ENCODE assay signal across 8 cellular contexts in the genomic region with DNA sequence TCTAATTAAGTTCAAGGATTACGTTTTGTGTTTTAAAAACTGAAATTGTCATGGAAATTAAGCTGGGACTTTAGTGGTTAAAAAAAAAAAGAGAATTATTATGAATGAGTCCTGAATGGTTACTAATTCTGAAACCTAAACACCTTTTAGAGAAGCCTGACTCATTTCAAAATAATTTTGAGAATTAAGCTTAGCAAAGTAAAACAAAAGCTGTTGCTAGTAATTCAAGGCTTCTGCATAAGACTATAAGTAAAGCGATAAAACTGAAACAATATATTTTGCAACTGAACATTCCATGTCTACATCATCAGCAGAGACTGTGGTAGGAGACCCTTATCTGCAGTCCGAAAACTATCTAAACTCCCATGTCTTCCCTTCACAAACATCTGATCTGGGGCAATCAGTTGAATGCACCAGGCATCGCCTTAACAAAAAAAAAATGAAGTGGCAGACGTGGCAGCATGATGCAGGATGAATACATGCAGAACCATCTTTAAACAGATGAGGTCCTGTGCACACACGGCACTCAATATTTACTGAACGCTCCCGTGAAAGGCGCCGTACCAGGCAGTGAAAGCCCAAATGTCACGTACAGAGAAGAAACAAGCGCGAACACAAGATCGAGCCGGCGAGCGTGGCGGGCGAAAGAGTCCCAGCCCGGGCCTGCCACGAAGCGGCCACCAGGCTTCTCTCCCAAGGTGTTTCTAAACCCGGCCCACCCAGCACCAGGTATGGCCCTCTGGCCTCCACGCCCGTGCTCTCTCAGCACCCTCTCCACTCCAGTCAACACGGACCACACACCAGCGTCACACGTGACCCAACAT.
DNase-seq lines count a peak whose midpoint lies in the region; ATAC-seq, FAIRE-seq and TF ChIP-seq lines count a peak whose summit lies in the region.

No MANE protein-coding gene starts in this region.

- H3K36me3 ChIP-seq in cardiac muscle cell, result no peaks in the 10 kb centered on the region
- H3K36me3 ChIP-seq in A673 (ENCODE audit: insufficient read depth, low read length, poor library complexity, severe bottlenecking), result no peaks in the 10 kb centered on the region

- H3K4me1 ChIP-seq in cardiac muscle cell (ENCODE audit: low read depth) (peaks cover 48% of the 10 kb centered on the region), A673 (ENCODE audit: insufficient read depth, low read length, poor library complexity, severe bottlenecking) (peaks cover 17% of the 10 kb centered on the region)

- no peak for DNase-seq in CD14-positive monocyte (ENCODE audit: low spot score)
- DNase-seq in T-helper 2 cell treated with Interferon-gamma antibody and Interleukin-4, amounts not matched to agents 5 μg/mL and 100 μg/mL, for 36 hours (ENCODE audit: low spot score), result no peak
- DNase-seq in cardiac muscle cell (ENCODE audit: low read depth in 1 of 2, low spot score in 1 of 2), result peak in 1 of 2 donors; percentile 90
- DNase-seq in GM12892 (ENCODE audit: insufficient read length), result no peak
- no peak for DNase-seq in NK-92 (lab: John Stamatoyannopoulos, UW; ENCODE audit: unreplicated experiment)
- no peak for DNase-seq in A673 (ENCODE audit: low spot score)

- peak overlapping the region in 6 of 7 donors; percentile 19 to 81 (median 77) for H3K27ac Mint-ChIP-seq in CD14-positive monocyte
- peak overlapping the region; percentile 73 for H3K27ac Mint-ChIP-seq in T-helper 2 cell treated with Interferon-gamma antibody and Interleukin-4, amounts not matched to agents 5 μg/mL and 100 μg/mL, for 36 hours
- peak overlapping the region; percentile 77 for H3K27ac Mint-ChIP-seq in stimulated activated memory B cell treated with anti-CD40 and anti-IgM and Interleukin-4, amounts not matched to agents 10 μg/mL and 1 μg/mL and 100 μg/mL, for 72 hours

- TF ChIP-seq CTCF in CD14-positive monocyte (IDR thresholded peaks at IDR 0.05) (no peak), cardiac muscle cell (IDR thresholded peaks at IDR 0.05; ENCODE audit: low read depth, low read length) (peak; percentile 5), A673 (conservative IDR thresholded peaks at IDR 0.05; ENCODE audit: low read depth, low read length) (no peak)

- intact Hi-C loops in CD14-positive monocyte (cut with micrococcal nuclease), result loop anchor here (5.0 to 10.0 kb wide), 2 partner anchors 64 to 66 kb away; no protein-coding TSS in a partner anchor
- intact Hi-C loops in A673 (cut with micrococcal nuclease; ENCODE audit: unreplicated experiment), result no loop called here

- H3K9me3 ChIP-seq in cardiac muscle cell (ENCODE audit: low read depth) (no peaks in the 10 kb centered on the region), A673 (ENCODE audit: low read depth, low read length, poor library complexity, severe bottlenecking) (no peaks in the 10 kb centered on the region)

- peaks cover 58% of the 10 kb centered on the region for H3K4me1 Mint-ChIP-seq in CD14-positive monocyte
- peaks cover 66% of the 10 kb centered on the region for H3K4me1 Mint-ChIP-seq in T-helper 2 cell treated with Interferon-gamma antibody and Interleukin-4, amounts not matched to agents 5 μg/mL and 100 μg/mL, for 36 hours (ENCODE audit: low read depth)
- H3K4me1 Mint-ChIP-seq in stimulated activated memory B cell treated with anti-CD40 and anti-IgM and Interleukin-4, amounts not matched to agents 10 μg/mL and 1 μg/mL and 100 μg/mL, for 72 hours, result peaks cover 66% of the 10 kb centered on the region

- CTCF ChIA-PET in A673 (lab: Charles Lee), result no interaction called here

- FAIRE-seq in GM12892 (lab: Jason Lieb, UNC), result no peak

- peak overlapping the region; percentile 81 for H3K27ac ChIP-seq in cardiac muscle cell
- no peak overlapping the region for H3K27ac ChIP-seq in A673 (ENCODE audit: low read depth, low read length, poor library complexity, severe bottlenecking)

- TF ChIP-seq POLR2A in GM12892 (IDR thresholded peaks at IDR 0.05; ENCODE audit: low read depth, low read length), result no peak

- POLR2A ChIA-PET in A673 (lab: Charles Lee; ENCODE audit: low non-redundant PET), result no interaction called here

- H3K4me3 Mint-ChIP-seq in CD14-positive monocyte, result no peak overlapping the region
- peak overlapping the region; percentile 59 for H3K4me3 Mint-ChIP-seq in T-helper 2 cell treated with Interferon-gamma antibody and Interleukin-4, amounts not matched to agents 5 μg/mL and 100 μg/mL, for 36 hours
- peak overlapping the region; percentile 54 for H3K4me3 Mint-ChIP-seq in stimulated activated memory B cell treated with anti-CD40 and anti-IgM and Interleukin-4, amounts not matched to agents 10 μg/mL and 1 μg/mL and 100 μg/mL, for 72 hours

- no peaks in the 10 kb centered on the region for H3K9me3 Mint-ChIP-seq in CD14-positive monocyte
- H3K9me3 Mint-ChIP-seq in T-helper 2 cell treated with Interferon-gamma antibody and Interleukin-4, amounts not matched to agents 5 μg/mL and 100 μg/mL, for 36 hours, result no peaks in the 10 kb centered on the region
- no peaks in the 10 kb centered on the region for H3K9me3 Mint-ChIP-seq in stimulated activated memory B cell treated with anti-CD40 and anti-IgM and Interleukin-4, amounts not matched to agents 10 μg/mL and 1 μg/mL and 100 μg/mL, for 72 hours

- ATAC-seq in GM21619 (IDR thresholded peaks at IDR 0.05; ENCODE audit: unreplicated experiment), result peak; percentile 60
- ATAC-seq in stimulated activated memory B cell treated with anti-CD40 and anti-IgM and Interleukin-4, amounts not matched to agents 10 μg/mL and 1 μg/mL and 100 μg/mL, for 72 hours, result peak; percentile 65

- H3K4me3 ChIP-seq in cardiac muscle cell (no peak overlapping the region), A673 (ENCODE audit: low read depth, low read length, poor library complexity, severe bottlenecking) (no peak overlapping the region)

- H3K27me3 Mint-ChIP-seq in CD14-positive monocyte (ENCODE audit: low read depth in 3 of 3), result no peaks in the 10 kb centered on the region
- H3K27me3 Mint-ChIP-seq in T-helper 2 cell treated with Interferon-gamma antibody and Interleukin-4, amounts not matched to agents 5 μg/mL and 100 μg/mL, for 36 hours (ENCODE audit: low read depth), result no peaks in the 10 kb centered on the region
- no peaks in the 10 kb centered on the region for H3K27me3 Mint-ChIP-seq in stimulated activated memory B cell treated with anti-CD40 and anti-IgM and Interleukin-4, amounts not matched to agents 10 μg/mL and 1 μg/mL and 100 μg/mL, for 72 hours

- H3K27me3 ChIP-seq in cardiac muscle cell, result no peaks in the 10 kb centered on the region
- no peaks in the 10 kb centered on the region for H3K27me3 ChIP-seq in A673 (replicated peaks; ENCODE audit: insufficient read depth, low read depth, low read length, poor library complexity)

- H3K36me3 Mint-ChIP-seq in CD14-positive monocyte, result peaks cover 8 to 31% of the 10 kb centered on the region in 2 donors
- H3K36me3 Mint-ChIP-seq in T-helper 2 cell treated with Interferon-gamma antibody and Interleukin-4, amounts not matched to agents 5 μg/mL and 100 μg/mL, for 36 hours (ENCODE audit: low read depth), result peaks cover 18% of the 10 kb centered on the region
- peaks cover 11% of the 10 kb centered on the region for H3K36me3 Mint-ChIP-seq in stimulated activated memory B cell treated with anti-CD40 and anti-IgM and Interleukin-4, amounts not matched to agents 10 μg/mL and 1 μg/mL and 100 μg/mL, for 72 hours

- BruUV-seq in A673 (replicated peaks; lab: Mats Ljungman, UMichigan), result no TSS peak

Comparison
In these comparisons a context has a peak if more than half of its experiments do, and no peak if none do; other contexts are left out.
1. H3K4me3 Mint-ChIP-seq: peak in T-helper 2 cell treated with Interferon-gamma antibody and Interleukin-4, amounts not matched to agents 5 μg/mL and 100 μg/mL, for 36 hours (single experiment) and stimulated activated memory B cell treated with anti-CD40 and anti-IgM and Interleukin-4, amounts not matched to agents 10 μg/mL and 1 μg/mL and 100 μg/mL, for 72 hours (single experiment); none in CD14-positive monocyte (0 of 2).
2. Peak in every context shown above with its lines, with median percentiles within 50 percentile points of each other: H3K27ac Mint-ChIP-seq.